1 cellular context compared by ENCODE assay signal in the genomic region with DNA sequence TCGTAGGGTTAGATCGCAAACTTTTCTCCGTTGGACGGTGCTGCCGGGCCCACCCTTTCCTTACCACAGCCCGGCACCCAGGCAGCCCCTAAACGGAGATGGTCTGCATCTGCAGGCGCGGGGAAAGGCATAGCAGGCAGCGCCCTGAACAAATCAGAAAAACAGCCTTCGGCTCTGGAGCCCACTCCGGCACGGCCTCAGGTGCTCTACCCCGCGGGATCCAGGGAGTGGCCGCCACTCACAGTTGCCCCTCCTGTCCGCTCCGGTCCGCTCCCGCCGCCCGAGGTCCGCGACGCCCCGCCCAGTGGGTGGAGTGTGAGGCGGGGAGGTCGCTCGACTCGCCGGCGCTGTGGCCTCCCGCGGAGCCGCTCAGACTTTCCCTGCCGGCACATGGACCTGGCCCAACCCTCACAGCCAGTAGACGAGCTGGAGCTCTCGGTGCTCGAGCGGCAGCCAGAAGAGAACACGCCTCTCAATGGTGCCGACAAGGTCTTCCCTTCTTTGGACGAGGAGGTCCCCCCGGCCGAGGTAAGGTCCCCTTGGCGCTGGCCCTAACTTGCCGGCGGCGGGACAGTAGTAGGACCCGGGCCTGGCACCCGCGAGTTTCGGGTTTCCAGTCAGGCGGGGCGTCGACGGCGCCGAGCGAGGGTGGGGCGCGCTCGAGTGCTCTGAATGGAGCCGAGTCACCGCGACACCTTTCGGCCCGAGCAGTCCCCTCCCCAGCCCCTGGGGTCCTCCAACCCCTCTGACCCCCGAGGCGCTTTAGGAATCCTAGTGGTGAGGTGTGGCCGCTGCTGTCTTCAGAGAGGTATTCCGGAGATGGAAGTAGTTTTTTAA.
TF ChIP-seq lines count a peak whose summit lies in the region.

C3orf52 (plus strand) TSS at position 372 of the 837 bp plus-strand sequence; CDS start at position 391, 19 bp downstream.

TF ChIP-seq in WTC11, 78 proteins besides CTCF, POLR2A, EP300 and RAD21 (continued from another document):
- TF ChIP-seq, protein P1, sequence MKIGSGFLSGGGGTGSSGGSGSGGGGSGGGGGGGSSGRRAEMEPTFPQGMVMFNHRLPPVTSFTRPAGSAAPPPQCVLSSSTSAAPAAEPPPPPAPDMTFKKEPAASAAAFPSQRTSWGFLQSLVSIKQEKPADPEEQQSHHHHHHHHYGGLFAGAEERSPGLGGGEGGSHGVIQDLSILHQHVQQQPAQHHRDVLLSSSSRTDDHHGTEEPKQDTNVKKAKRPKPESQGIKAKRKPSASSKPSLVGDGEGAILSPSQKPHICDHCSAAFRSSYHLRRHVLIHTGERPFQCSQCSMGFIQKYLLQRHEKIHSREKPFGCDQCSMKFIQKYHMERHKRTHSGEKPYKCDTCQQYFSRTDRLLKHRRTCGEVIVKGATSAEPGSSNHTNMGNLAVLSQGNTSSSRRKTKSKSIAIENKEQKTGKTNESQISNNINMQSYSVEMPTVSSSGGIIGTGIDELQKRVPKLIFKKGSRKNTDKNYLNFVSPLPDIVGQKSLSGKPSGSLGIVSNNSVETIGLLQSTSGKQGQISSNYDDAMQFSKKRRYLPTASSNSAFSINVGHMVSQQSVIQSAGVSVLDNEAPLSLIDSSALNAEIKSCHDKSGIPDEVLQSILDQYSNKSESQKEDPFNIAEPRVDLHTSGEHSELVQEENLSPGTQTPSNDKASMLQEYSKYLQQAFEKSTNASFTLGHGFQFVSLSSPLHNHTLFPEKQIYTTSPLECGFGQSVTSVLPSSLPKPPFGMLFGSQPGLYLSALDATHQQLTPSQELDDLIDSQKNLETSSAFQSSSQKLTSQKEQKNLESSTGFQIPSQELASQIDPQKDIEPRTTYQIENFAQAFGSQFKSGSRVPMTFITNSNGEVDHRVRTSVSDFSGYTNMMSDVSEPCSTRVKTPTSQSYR (CRISPR knock-in tag; IDR thresholded peaks at IDR 0.05), result 0 out of 2 replicates have a peak, but pooled peaks have one; percentile 21
- peak; percentile 87 for TF ChIP-seq SP1 (CRISPR knock-in tag; conservative IDR thresholded peaks at IDR 0.05)
- peak; percentile 79; the same call in 1 of the 2 replicates for TF ChIP-seq ATF6 (CRISPR knock-in tag; IDR thresholded peaks at IDR 0.05)
- TF ChIP-seq AFF4 (CRISPR knock-in tag; IDR thresholded peaks at IDR 0.05; ENCODE audit: borderline replicate concordance), result 0 out of 2 replicates have a peak, but pooled peaks have one; percentile 46
- no peak for TF ChIP-seq OVOL2 (CRISPR knock-in tag; IDR thresholded peaks at IDR 0.05; ENCODE audit: borderline replicate concordance)
- TF ChIP-seq, protein P2, sequence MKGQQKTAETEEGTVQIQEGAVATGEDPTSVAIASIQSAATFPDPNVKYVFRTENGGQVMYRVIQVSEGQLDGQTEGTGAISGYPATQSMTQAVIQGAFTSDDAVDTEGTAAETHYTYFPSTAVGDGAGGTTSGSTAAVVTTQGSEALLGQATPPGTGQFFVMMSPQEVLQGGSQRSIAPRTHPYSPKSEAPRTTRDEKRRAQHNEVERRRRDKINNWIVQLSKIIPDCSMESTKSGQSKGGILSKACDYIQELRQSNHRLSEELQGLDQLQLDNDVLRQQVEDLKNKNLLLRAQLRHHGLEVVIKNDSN (CRISPR knock-in tag; IDR thresholded peaks at IDR 0.05), result peak; percentile 53; the same call in 1 of the 2 replicates
- TF ChIP-seq, protein P3, sequence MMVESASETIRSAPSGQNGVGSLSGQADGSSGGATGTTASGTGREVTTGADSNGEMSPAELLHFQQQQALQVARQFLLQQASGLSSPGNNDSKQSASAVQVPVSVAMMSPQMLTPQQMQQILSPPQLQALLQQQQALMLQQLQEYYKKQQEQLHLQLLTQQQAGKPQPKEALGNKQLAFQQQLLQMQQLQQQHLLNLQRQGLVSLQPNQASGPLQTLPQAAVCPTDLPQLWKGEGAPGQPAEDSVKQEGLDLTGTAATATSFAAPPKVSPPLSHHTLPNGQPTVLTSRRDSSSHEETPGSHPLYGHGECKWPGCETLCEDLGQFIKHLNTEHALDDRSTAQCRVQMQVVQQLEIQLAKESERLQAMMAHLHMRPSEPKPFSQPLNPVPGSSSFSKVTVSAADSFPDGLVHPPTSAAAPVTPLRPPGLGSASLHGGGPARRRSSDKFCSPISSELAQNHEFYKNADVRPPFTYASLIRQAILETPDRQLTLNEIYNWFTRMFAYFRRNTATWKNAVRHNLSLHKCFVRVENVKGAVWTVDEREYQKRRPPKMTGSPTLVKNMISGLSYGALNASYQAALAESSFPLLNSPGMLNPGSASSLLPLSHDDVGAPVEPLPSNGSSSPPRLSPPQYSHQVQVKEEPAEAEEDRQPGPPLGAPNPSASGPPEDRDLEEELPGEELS (CRISPR knock-in tag; IDR thresholded peaks at IDR 0.05), result peak; percentile 93
- TF ChIP-seq ZNF121 (CRISPR knock-in tag; IDR thresholded peaks at IDR 0.05), result peak; percentile 79
- no peak for TF ChIP-seq ATF1 (CRISPR knock-in tag; IDR thresholded peaks at IDR 0.05)
- peak; percentile 47 for TF ChIP-seq FOXK1 (CRISPR knock-in tag; IDR thresholded peaks at IDR 0.05)
- 0 out of 2 replicates have a peak, but pooled peaks have one; percentile 25 for TF ChIP-seq SMAD3 (CRISPR knock-in tag; IDR thresholded peaks at IDR 0.05; ENCODE audit: borderline replicate concordance)
- peak; percentile 84 for TF ChIP-seq HMGXB4 (CRISPR knock-in tag; IDR thresholded peaks at IDR 0.05)
- TF ChIP-seq ETV6 (CRISPR knock-in tag; IDR thresholded peaks at IDR 0.05), result peak; percentile 84
- TF ChIP-seq NR2C2 (CRISPR knock-in tag; IDR thresholded peaks at IDR 0.05), result no peak
- peak; percentile 47; the same call in 1 of the 2 replicates for TF ChIP-seq ZNF263 (CRISPR knock-in tag; IDR thresholded peaks at IDR 0.05; ENCODE audit: low read depth)
- no peak for TF ChIP-seq GRHL2 (CRISPR knock-in tag; IDR thresholded peaks at IDR 0.05; ENCODE audit: insufficient replicate concordance, severe bottlenecking)
- peak; percentile 78; the same call in 1 of the 2 replicates for TF ChIP-seq ESRRA (CRISPR knock-in tag; IDR thresholded peaks at IDR 0.05; ENCODE audit: borderline replicate concordance)
- TF ChIP-seq MYBL2 (CRISPR knock-in tag; IDR thresholded peaks at IDR 0.05), result 0 out of 2 replicates have a peak, but pooled peaks have one; percentile 60
- 0 out of 2 replicates have a peak, but pooled peaks have one; percentile 50 for TF ChIP-seq ARID4B (CRISPR knock-in tag; IDR thresholded peaks at IDR 0.05; ENCODE audit: borderline replicate concordance)
- TF ChIP-seq, protein P4, sequence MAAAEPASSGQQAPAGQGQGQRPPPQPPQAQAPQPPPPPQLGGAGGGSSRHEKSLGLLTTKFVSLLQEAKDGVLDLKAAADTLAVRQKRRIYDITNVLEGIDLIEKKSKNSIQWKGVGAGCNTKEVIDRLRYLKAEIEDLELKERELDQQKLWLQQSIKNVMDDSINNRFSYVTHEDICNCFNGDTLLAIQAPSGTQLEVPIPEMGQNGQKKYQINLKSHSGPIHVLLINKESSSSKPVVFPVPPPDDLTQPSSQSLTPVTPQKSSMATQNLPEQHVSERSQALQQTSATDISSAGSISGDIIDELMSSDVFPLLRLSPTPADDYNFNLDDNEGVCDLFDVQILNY (CRISPR knock-in tag; IDR thresholded peaks at IDR 0.05), result peak; percentile 95
- 0 out of 2 replicates have a peak, but pooled peaks have one; percentile 24 for TF ChIP-seq ZNF317 (CRISPR knock-in tag; IDR thresholded peaks at IDR 0.05; ENCODE audit: borderline replicate concordance, low read depth)
- TF ChIP-seq CREM (CRISPR knock-in tag; IDR thresholded peaks at IDR 0.05), result peak; percentile 87
- TF ChIP-seq FOXP1 (CRISPR knock-in tag; IDR thresholded peaks at IDR 0.05; ENCODE audit: borderline replicate concordance), result peak; percentile 83
